In the genomic region with DNA sequence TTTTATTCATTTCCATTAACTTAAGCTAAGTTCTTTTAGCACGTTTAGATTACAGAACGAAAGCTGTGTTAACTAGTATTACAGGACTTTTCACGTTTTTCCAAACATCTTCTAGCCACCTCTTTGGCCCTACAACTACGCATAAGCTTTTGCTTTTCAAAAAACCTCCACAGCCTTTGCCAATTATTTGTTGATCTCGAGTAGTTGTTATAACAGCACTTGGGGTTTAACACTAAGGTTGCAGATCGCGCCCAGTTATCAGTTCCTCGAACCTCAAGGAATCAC, we compare ENCODE assay signal across 8 cellular contexts. TPM values are rescaled to one million over a fixed set of nuclear protein-coding genes. Genes with fewer than 3 reads are reported as not detected.
DNase-seq lines count a peak whose midpoint lies in the region; ATAC-seq and TF ChIP-seq lines count a peak whose summit lies in the region.

No MANE protein-coding gene starts in this region.

- no peak overlapping the region for H3K27ac Mint-ChIP-seq in activated CD4-positive, alpha-beta T cell treated with anti-CD3 and anti-CD28 coated beads, Interleukin-2, amount 10 ng/mL, durations not matched to agents 7 days and 5 days

- POLR2A ChIA-PET in activated CD4-positive, alpha-beta T cell treated with anti-CD3 and anti-CD28 coated beads, Interleukin-2, amount 10 ng/mL, durations not matched to agents 7 days and 5 days (lab: Charles Lee), result interaction anchor here (0.5 to 1.0 kb wide), 4 partner anchors 8 to 997 kb away, joined by 3 to 9 read pairs (median 3); no protein-coding TSS in a partner anchor

- CTCF ChIA-PET in activated CD4-positive, alpha-beta T cell treated with anti-CD3 and anti-CD28 coated beads, Interleukin-2, amount 10 ng/mL, durations not matched to agents 7 days and 5 days (lab: Charles Lee), result interaction anchor here (0.6 to 1.4 kb wide), 5 partner anchors 8 to 28 kb away, joined by 3 to 6 read pairs (median 4); no protein-coding TSS in a partner anchor

- H3K4me1 ChIP-seq in thoracic aorta (ENCODE audit: control insufficient read depth in 1 of 2, low read depth in 2 of 2), result peaks cover 10 to 42% of the 10 kb centered on the region in 2 donors

- no peaks in the 10 kb centered on the region for H3K27me3 ChIP-seq in brain microvascular endothelial cell (replicated peaks)
- H3K27me3 ChIP-seq in thoracic aorta (replicated peaks; ENCODE audit: insufficient read depth), result no peaks in the 10 kb centered on the region

- peaks cover 22% of the 10 kb centered on the region for H3K36me3 Mint-ChIP-seq in activated CD4-positive, alpha-beta T cell treated with anti-CD3 and anti-CD28 coated beads, Interleukin-2, amount 10 ng/mL, durations not matched to agents 7 days and 5 days (ENCODE audit: low read depth)

- H3K36me3 ChIP-seq in brain microvascular endothelial cell (replicated peaks) (peaks cover 2% of the 10 kb centered on the region), thoracic aorta (no peaks in the 10 kb centered on the region)

- H3K9me3 Mint-ChIP-seq in activated CD4-positive, alpha-beta T cell treated with anti-CD3 and anti-CD28 coated beads, Interleukin-2, amount 10 ng/mL, durations not matched to agents 7 days and 5 days, result no peaks in the 10 kb centered on the region

- TF ChIP-seq CTCF in HFF-Myc (IDR thresholded peaks at IDR 0.05; ENCODE audit: low read depth, low read length, missing control alignments) (no peak), brain microvascular endothelial cell (IDR thresholded peaks at IDR 0.05; ENCODE audit: low read depth, low read length, missing control alignments) (no peak), thoracic aorta (IDR thresholded peaks at IDR 0.05) (no peak)

- peak overlapping the region; percentile 87 for H3K27ac ChIP-seq in brain microvascular endothelial cell
- peak overlapping the region; percentile 85 to 98 for H3K27ac ChIP-seq in thoracic aorta

- ATAC-seq in left colon, result peak; percentile 1
- ATAC-seq in thoracic aorta (ENCODE audit: insufficient number of reproducible peaks, low FRiP score, low read depth), result no peak

- H3K4me1 Mint-ChIP-seq in activated CD4-positive, alpha-beta T cell treated with anti-CD3 and anti-CD28 coated beads, Interleukin-2, amount 10 ng/mL, durations not matched to agents 7 days and 5 days, result peaks cover 40% of the 10 kb centered on the region

- no peaks in the 10 kb centered on the region for H3K27me3 Mint-ChIP-seq in activated CD4-positive, alpha-beta T cell treated with anti-CD3 and anti-CD28 coated beads, Interleukin-2, amount 10 ng/mL, durations not matched to agents 7 days and 5 days

- no peak for DNase-seq in HFF-Myc (ENCODE audit: extremely low read depth, low read depth)
- no peak for DNase-seq in brain microvascular endothelial cell
- DNase-seq in left colon, result no peak
- DNase-seq in thoracic aorta (ENCODE audit: low spot score), result no peak
- DNase-seq in GOT3 (lab: John Stamatoyannopoulos, UW), result no peak
- DNase-seq in activated CD4-positive, alpha-beta T cell treated with anti-CD3 and anti-CD28 coated beads, Interleukin-2, amount 10 ng/mL, durations not matched to agents 7 days and 5 days, result no peak
- DNase-seq in NCI-H524 treated with DMSO at 0.1 percent for 48 hours (lab: John Stamatoyannopoulos, UW), result no peak
- no peak for DNase-seq in kidney tubule cell (ENCODE audit: low spot score)

- H3K4me3 ChIP-seq in HFF-Myc (replicated peaks; ENCODE audit: low read depth, low read length), result peak overlapping the region; percentile 77
- H3K4me3 ChIP-seq in brain microvascular endothelial cell (ENCODE audit: low read depth, low read length), result peak overlapping the region; percentile 96
- peak overlapping the region; percentile 82 for H3K4me3 ChIP-seq in thoracic aorta

- H3K4me3 Mint-ChIP-seq in activated CD4-positive, alpha-beta T cell treated with anti-CD3 and anti-CD28 coated beads, Interleukin-2, amount 10 ng/mL, durations not matched to agents 7 days and 5 days, result no peak overlapping the region

- intact Hi-C loops in left colon (cut with DNase I, micrococcal nuclease), result no loop called here

- no peaks in the 10 kb centered on the region for H3K9me3 ChIP-seq in thoracic aorta

- in situ Hi-C loops in brain microvascular endothelial cell (cut with HindIII; ENCODE audit: low pct_ligation_motif_present, low sequenced_read_pairs), result no loop called here

RNA-seq across cellular contexts. Expression of a gene that starts 0.5 kb away (rescaled TPM):
- total RNA-seq in left colon (10 to 100 TPM; 50.6 to 65.8 TPM), thoracic aorta (100 to 1,000 TPM in 1 of 2 donors, 10 to 100 TPM in 1; 49.3 to 126 TPM)
- total RNA-seq in activated CD4-positive, alpha-beta T cell treated with anti-CD3 and anti-CD28 coated beads, Interleukin-2, amount 10 ng/mL, durations not matched to agents 7 days and 5 days, result 100 to 1,000 TPM in 1 of 2 experiments, 10 to 100 TPM in 1; 99.4 to 100 TPM

RNA-seq across cellular contexts. Expression of a gene that starts 31.0 kb away (rescaled TPM):
- total RNA-seq in left colon, result 10 to 100 TPM; 13.4 to 19.9 TPM
- total RNA-seq in thoracic aorta, result 10 to 100 TPM; 21.5 to 31.6 TPM
- 10 to 100 TPM; 12.5 to 12.9 TPM for total RNA-seq in activated CD4-positive, alpha-beta T cell treated with anti-CD3 and anti-CD28 coated beads, Interleukin-2, amount 10 ng/mL, durations not matched to agents 7 days and 5 days
